8 cellular contexts compared by ENCODE assay signal in genomic region chr5:5141625-5142527, GRCh38. TPM values are rescaled to one million over a fixed set of nuclear protein-coding genes. Genes with fewer than 3 reads are reported as not detected.
DNase-seq lines count a peak whose midpoint lies in the region; ATAC-seq and TF ChIP-seq lines count a peak whose summit lies in the region.

No MANE protein-coding gene starts in this region.

- no peak overlapping the region for H3K9ac ChIP-seq in liver (ENCODE audit: low read depth in 1 of 2, low read length in 2 of 2)

- no peak overlapping the region for H3K27ac Mint-ChIP-seq in CD4-positive, CD25-positive, alpha-beta regulatory T cell
- no peak overlapping the region for H3K27ac Mint-ChIP-seq in T-helper 2 cell treated with Interferon-gamma antibody and Interleukin-4, amounts not matched to agents 5 μg/mL and 100 μg/mL, for 36 hours

- H3K4me1 Mint-ChIP-seq in CD4-positive, CD25-positive, alpha-beta regulatory T cell: peaks cover 0 to 11% (median 5%) of the 10 kb centered on the region in 4 donors
- H3K4me1 Mint-ChIP-seq in T-helper 2 cell treated with Interferon-gamma antibody and Interleukin-4, amounts not matched to agents 5 μg/mL and 100 μg/mL, for 36 hours (ENCODE audit: low read depth): peaks cover 1% of the 10 kb centered on the region

- peaks cover 23% of the 10 kb centered on the region for H3K27me3 Mint-ChIP-seq in CD4-positive, CD25-positive, alpha-beta regulatory T cell
- peaks cover 22% of the 10 kb centered on the region for H3K27me3 Mint-ChIP-seq in T-helper 2 cell treated with Interferon-gamma antibody and Interleukin-4, amounts not matched to agents 5 μg/mL and 100 μg/mL, for 36 hours (ENCODE audit: low read depth)

- 22% methylated on average over 6 of the region's 6 CpGs for WGBS in liver

- H3K27me3 ChIP-seq in CD4-positive, CD25-positive, alpha-beta regulatory T cell (ENCODE audit: control insufficient read depth, insufficient read depth, low read length): peaks cover 6% of the 10 kb centered on the region
- peaks cover 0 to 13% (median 2%) of the 10 kb centered on the region in 4 donors for H3K27me3 ChIP-seq in liver (ENCODE audit: control insufficient read depth in 4 of 4, insufficient read depth in 4 of 4, low read length in 3 of 4)

- peak; percentile 85 to 89 for TF ChIP-seq RAD21 in liver (IDR thresholded peaks at IDR 0.05)

- no peak overlapping the region for H3K4me3 Mint-ChIP-seq in CD4-positive, CD25-positive, alpha-beta regulatory T cell
- no peak overlapping the region for H3K4me3 Mint-ChIP-seq in T-helper 2 cell treated with Interferon-gamma antibody and Interleukin-4, amounts not matched to agents 5 μg/mL and 100 μg/mL, for 36 hours

- DNase-seq in CD4-positive, CD25-positive, alpha-beta regulatory T cell: peak; percentile 23 to 68 (median 46)
- DNase-seq in NCI-H146 treated with DMSO at 0.1 percent for 48 hours (lab: John Stamatoyannopoulos, UW; ENCODE audit: unreplicated experiment) (peak; percentile 41), cerebellar nuclear complex (lab: John Stamatoyannopoulos, UW) (peak; percentile 33 to 37)
- peak; percentile 14 for DNase-seq in T-helper 2 cell treated with Interferon-gamma antibody and Interleukin-4, amounts not matched to agents 5 μg/mL and 100 μg/mL, for 36 hours (ENCODE audit: low spot score)
- DNase-seq in stimulated activated CD8-positive, alpha-beta memory T cell treated with anti-CD3 and anti-CD28 coated beads, Interleukin-4, amount 100 ng/mL, for 1 hour (ENCODE audit: low read depth in 2 of 2, low spot score in 1 of 2): peak; percentile 20 to 21

- TF ChIP-seq CTCF in liver (IDR thresholded peaks at IDR 0.05; ENCODE audit: low read depth, low read length, missing input control): peak; percentile 71

- no peak for ATAC-seq in CD4-positive, CD25-positive, alpha-beta regulatory T cell (ENCODE audit: low read depth in 2 of 2)
- peak; percentile 54 for ATAC-seq in GM21381 (IDR thresholded peaks at IDR 0.05; ENCODE audit: unreplicated experiment)
- no peak for ATAC-seq in HG03039 (IDR thresholded peaks at IDR 0.05; ENCODE audit: unreplicated experiment)

- no peaks in the 10 kb centered on the region for H3K9me3 ChIP-seq in CD4-positive, CD25-positive, alpha-beta regulatory T cell (ENCODE audit: control insufficient read depth in 2 of 2, low read length in 2 of 2)
- H3K9me3 ChIP-seq in liver (ENCODE audit: control insufficient read depth in 4 of 4, low read length in 3 of 4): no peaks in the 10 kb centered on the region

- H3K4me3 ChIP-seq in CD4-positive, CD25-positive, alpha-beta regulatory T cell (ENCODE audit: low read depth, low read length): no peak overlapping the region
- no peak overlapping the region for H3K4me3 ChIP-seq in liver (ENCODE audit: low read depth in 1 of 3, low read length in 3 of 3)

- H3K9me3 Mint-ChIP-seq in CD4-positive, CD25-positive, alpha-beta regulatory T cell: peaks cover 0 to 5% (median 0%) of the 10 kb centered on the region in 7 donors
- H3K9me3 Mint-ChIP-seq in T-helper 2 cell treated with Interferon-gamma antibody and Interleukin-4, amounts not matched to agents 5 μg/mL and 100 μg/mL, for 36 hours: no peaks in the 10 kb centered on the region

- no peaks in the 10 kb centered on the region for H3K36me3 ChIP-seq in CD4-positive, CD25-positive, alpha-beta regulatory T cell (ENCODE audit: control insufficient read depth, insufficient read depth, low read length)
- no peaks in the 10 kb centered on the region for H3K36me3 ChIP-seq in liver (ENCODE audit: control insufficient read depth in 4 of 4, insufficient read depth in 3 of 4, low read depth in 1 of 4, low read length in 3 of 4)

- H3K27ac ChIP-seq in CD4-positive, CD25-positive, alpha-beta regulatory T cell (ENCODE audit: insufficient read depth, low read length, poor library complexity, severe bottlenecking): no peak overlapping the region
- no peak overlapping the region for H3K27ac ChIP-seq in liver (ENCODE audit: low read depth in 1 of 2, low read length in 2 of 2)

- H3K36me3 Mint-ChIP-seq in CD4-positive, CD25-positive, alpha-beta regulatory T cell: no peaks in the 10 kb centered on the region
- no peaks in the 10 kb centered on the region for H3K36me3 Mint-ChIP-seq in T-helper 2 cell treated with Interferon-gamma antibody and Interleukin-4, amounts not matched to agents 5 μg/mL and 100 μg/mL, for 36 hours (ENCODE audit: low read depth)

- H3K4me1 ChIP-seq in CD4-positive, CD25-positive, alpha-beta regulatory T cell (ENCODE audit: control insufficient read depth, insufficient read depth, low read length, poor library complexity, severe bottlenecking): no peaks in the 10 kb centered on the region
- H3K4me1 ChIP-seq in liver (ENCODE audit: control insufficient read depth in 4 of 4, insufficient read depth in 4 of 4, low read length in 3 of 4): peaks cover 9 to 25% (median 21%) of the 10 kb centered on the region in 4 donors

TF ChIP-seq in liver, 16 proteins besides CTCF, POLR2A, EP300 and RAD21:
- TF ChIP-seq TAF1 (conservative IDR thresholded peaks at IDR 0.05): no peak
- TF ChIP-seq, protein P1, sequence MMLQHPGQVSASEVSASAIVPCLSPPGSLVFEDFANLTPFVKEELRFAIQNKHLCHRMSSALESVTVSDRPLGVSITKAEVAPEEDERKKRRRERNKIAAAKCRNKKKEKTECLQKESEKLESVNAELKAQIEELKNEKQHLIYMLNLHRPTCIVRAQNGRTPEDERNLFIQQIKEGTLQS (IDR thresholded peaks at IDR 0.05): no peak
- no peak for TF ChIP-seq MAX (IDR thresholded peaks at IDR 0.05)
- TF ChIP-seq HNF4A (conservative IDR thresholded peaks at IDR 0.05): no peak
- no peak for TF ChIP-seq JUND (IDR thresholded peaks at IDR 0.05)
- TF ChIP-seq GABPA (IDR thresholded peaks at IDR 0.05 in 1 of 2, conservative IDR thresholded peaks at IDR 0.05 in 1 of 2): no peak
- no peak for TF ChIP-seq YY1 (IDR thresholded peaks at IDR 0.05)
- TF ChIP-seq NR2F2 (IDR thresholded peaks at IDR 0.05): no peak
- TF ChIP-seq SP1 (IDR thresholded peaks at IDR 0.05): no peak
- TF ChIP-seq, protein P2, sequence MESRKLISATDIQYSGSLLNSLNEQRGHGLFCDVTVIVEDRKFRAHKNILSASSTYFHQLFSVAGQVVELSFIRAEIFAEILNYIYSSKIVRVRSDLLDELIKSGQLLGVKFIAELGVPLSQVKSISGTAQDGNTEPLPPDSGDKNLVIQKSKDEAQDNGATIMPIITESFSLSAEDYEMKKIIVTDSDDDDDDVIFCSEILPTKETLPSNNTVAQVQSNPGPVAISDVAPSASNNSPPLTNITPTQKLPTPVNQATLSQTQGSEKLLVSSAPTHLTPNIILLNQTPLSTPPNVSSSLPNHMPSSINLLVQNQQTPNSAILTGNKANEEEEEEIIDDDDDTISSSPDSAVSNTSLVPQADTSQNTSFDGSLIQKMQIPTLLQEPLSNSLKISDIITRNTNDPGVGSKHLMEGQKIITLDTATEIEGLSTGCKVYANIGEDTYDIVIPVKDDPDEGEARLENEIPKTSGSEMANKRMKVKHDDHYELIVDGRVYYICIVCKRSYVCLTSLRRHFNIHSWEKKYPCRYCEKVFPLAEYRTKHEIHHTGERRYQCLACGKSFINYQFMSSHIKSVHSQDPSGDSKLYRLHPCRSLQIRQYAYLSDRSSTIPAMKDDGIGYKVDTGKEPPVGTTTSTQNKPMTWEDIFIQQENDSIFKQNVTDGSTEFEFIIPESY (IDR thresholded peaks at IDR 0.05): no peak
- TF ChIP-seq RXRA (IDR thresholded peaks at IDR 0.05): no peak
- no peak for TF ChIP-seq FOXA1 (IDR thresholded peaks at IDR 0.05)
- TF ChIP-seq FOXA2 (IDR thresholded peaks at IDR 0.05): no peak
- TF ChIP-seq, protein P3, sequence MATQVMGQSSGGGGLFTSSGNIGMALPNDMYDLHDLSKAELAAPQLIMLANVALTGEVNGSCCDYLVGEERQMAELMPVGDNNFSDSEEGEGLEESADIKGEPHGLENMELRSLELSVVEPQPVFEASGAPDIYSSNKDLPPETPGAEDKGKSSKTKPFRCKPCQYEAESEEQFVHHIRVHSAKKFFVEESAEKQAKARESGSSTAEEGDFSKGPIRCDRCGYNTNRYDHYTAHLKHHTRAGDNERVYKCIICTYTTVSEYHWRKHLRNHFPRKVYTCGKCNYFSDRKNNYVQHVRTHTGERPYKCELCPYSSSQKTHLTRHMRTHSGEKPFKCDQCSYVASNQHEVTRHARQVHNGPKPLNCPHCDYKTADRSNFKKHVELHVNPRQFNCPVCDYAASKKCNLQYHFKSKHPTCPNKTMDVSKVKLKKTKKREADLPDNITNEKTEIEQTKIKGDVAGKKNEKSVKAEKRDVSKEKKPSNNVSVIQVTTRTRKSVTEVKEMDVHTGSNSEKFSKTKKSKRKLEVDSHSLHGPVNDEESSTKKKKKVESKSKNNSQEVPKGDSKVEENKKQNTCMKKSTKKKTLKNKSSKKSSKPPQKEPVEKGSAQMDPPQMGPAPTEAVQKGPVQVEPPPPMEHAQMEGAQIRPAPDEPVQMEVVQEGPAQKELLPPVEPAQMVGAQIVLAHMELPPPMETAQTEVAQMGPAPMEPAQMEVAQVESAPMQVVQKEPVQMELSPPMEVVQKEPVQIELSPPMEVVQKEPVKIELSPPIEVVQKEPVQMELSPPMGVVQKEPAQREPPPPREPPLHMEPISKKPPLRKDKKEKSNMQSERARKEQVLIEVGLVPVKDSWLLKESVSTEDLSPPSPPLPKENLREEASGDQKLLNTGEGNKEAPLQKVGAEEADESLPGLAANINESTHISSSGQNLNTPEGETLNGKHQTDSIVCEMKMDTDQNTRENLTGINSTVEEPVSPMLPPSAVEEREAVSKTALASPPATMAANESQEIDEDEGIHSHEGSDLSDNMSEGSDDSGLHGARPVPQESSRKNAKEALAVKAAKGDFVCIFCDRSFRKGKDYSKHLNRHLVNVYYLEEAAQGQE (IDR thresholded peaks at IDR 0.05): no peak
- TF ChIP-seq EGR1 (IDR thresholded peaks at IDR 0.05; ENCODE audit: low read depth in 2 of 2): no peak
- TF ChIP-seq HNF4G (IDR thresholded peaks at IDR 0.05): no peak

RNA-seq across cellular contexts. Expression of gene ADAMTS16, which starts 1.7 kb away (rescaled TPM):
- total RNA-seq in CD4-positive, CD25-positive, alpha-beta regulatory T cell: not detected
- not detected for polyA plus RNA-seq in CD4-positive, CD25-positive, alpha-beta regulatory T cell
- under 1 TPM; under 0.01 to 0.84 TPM for total RNA-seq in liver
- polyA plus RNA-seq in liver: not detected
